In genomic region chr12:122423258-122424165, GRCh38 we compare ENCODE assay signal across 8 cellular contexts. TPM values are rescaled to one million over a fixed set of nuclear protein-coding genes. Genes with fewer than 3 reads are reported as not detected.
DNase-seq lines count a peak whose midpoint lies in the region; ATAC-seq and TF ChIP-seq lines count a peak whose summit lies in the region.

No MANE protein-coding gene starts in this region.

- H3K27me3 ChIP-seq in Peyer's patch: no peaks in the 10 kb centered on the region
- no peaks in the 10 kb centered on the region for H3K27me3 ChIP-seq in colonic mucosa
- no peaks in the 10 kb centered on the region for H3K27me3 ChIP-seq in lower lobe of right lung (ENCODE audit: low read depth)
- no peaks in the 10 kb centered on the region for H3K27me3 ChIP-seq in thoracic aorta (replicated peaks; ENCODE audit: insufficient read depth)

- H3K36me3 ChIP-seq in Peyer's patch (no peaks in the 10 kb centered on the region), colonic mucosa (no peaks in the 10 kb centered on the region), lower lobe of right lung (no peaks in the 10 kb centered on the region), thoracic aorta (no peaks in the 10 kb centered on the region)

- no peak for TF ChIP-seq CTCF in AG09309 (IDR thresholded peaks at IDR 0.05; ENCODE audit: control insufficient read depth, insufficient read depth, low read depth, low read length, missing control alignments)
- TF ChIP-seq CTCF in GM12875 (IDR thresholded peaks at IDR 0.05; ENCODE audit: borderline replicate concordance, insufficient read depth, low read depth, low read length): no peak
- no peak for TF ChIP-seq CTCF in Peyer's patch (IDR thresholded peaks at IDR 0.05)
- no peak for TF ChIP-seq CTCF in colonic mucosa (IDR thresholded peaks at IDR 0.05)
- no peak for TF ChIP-seq CTCF in lower lobe of right lung (IDR thresholded peaks at IDR 0.05)
- no peak for TF ChIP-seq CTCF in thoracic aorta (IDR thresholded peaks at IDR 0.05)

- DNase-seq in AG09309 (ENCODE audit: low read depth) (no peak), Peyer's patch (peak in 2 of 3 donors; percentile 51 to 56), colonic mucosa (peak; percentile 46), lower lobe of right lung (no peak), thoracic aorta (ENCODE audit: low spot score) (no peak), activated gamma-delta T cell (lab: John Stamatoyannopoulos, UW) (no peak)

- H3K9ac ChIP-seq in colonic mucosa (ENCODE audit: low read depth in 2 of 2, low read length in 2 of 2): peak overlapping the region; percentile 79 to 87

- H3K27ac ChIP-seq in Peyer's patch: peak overlapping the region; percentile 25 to 100 (median 84)
- H3K27ac ChIP-seq in colonic mucosa: peak overlapping the region; percentile 66
- peak overlapping the region; percentile 98 for H3K27ac ChIP-seq in lower lobe of right lung
- H3K27ac ChIP-seq in thoracic aorta: peak overlapping the region; percentile 85 to 89

- intact Hi-C loops in colonic mucosa (cut with DNase I): no loop called here
- intact Hi-C loops in lower lobe of right lung (cut with DNase I): no loop called here

- no peak for TF ChIP-seq POLR2A in Peyer's patch (IDR thresholded peaks at IDR 0.05)

- peak overlapping the region; percentile 73 for H3K4me3 ChIP-seq in AG09309 (ENCODE audit: control insufficient read depth, low read depth, low read length)
- peak overlapping the region; percentile 60 for H3K4me3 ChIP-seq in GM12875 (ENCODE audit: low read depth, low read length)
- peak overlapping the region; percentile 45 to 99 (median 96) for H3K4me3 ChIP-seq in Peyer's patch
- peak overlapping the region; percentile 49 for H3K4me3 ChIP-seq in colonic mucosa
- peak overlapping the region; percentile 92 for H3K4me3 ChIP-seq in lower lobe of right lung
- H3K4me3 ChIP-seq in thoracic aorta: peak overlapping the region; percentile 77

- peak; percentile 7 to 25 for ATAC-seq in lower lobe of right lung
- no peak for ATAC-seq in thoracic aorta (ENCODE audit: insufficient number of reproducible peaks, low FRiP score, low read depth)
- ATAC-seq in GM18873 (IDR thresholded peaks at IDR 0.05; ENCODE audit: low FRiP score, unreplicated experiment): no peak

- H3K9me3 ChIP-seq in Peyer's patch (no peaks in the 10 kb centered on the region), colonic mucosa (no peaks in the 10 kb centered on the region), lower lobe of right lung (no peaks in the 10 kb centered on the region), thoracic aorta (no peaks in the 10 kb centered on the region)

- peaks cover 0 to 22% (median 15%) of the 10 kb centered on the region in 4 donors for H3K4me1 ChIP-seq in Peyer's patch
- H3K4me1 ChIP-seq in colonic mucosa: peaks cover 6% of the 10 kb centered on the region
- H3K4me1 ChIP-seq in lower lobe of right lung: peaks cover 31% of the 10 kb centered on the region
- H3K4me1 ChIP-seq in thoracic aorta (ENCODE audit: control insufficient read depth in 1 of 2, low read depth in 2 of 2): peaks cover 15 to 28% of the 10 kb centered on the region in 2 donors

RNA-seq across cellular contexts. Expression of gene CLIP1, which starts 1.0 kb away (rescaled TPM):
- total RNA-seq in Peyer's patch (100 to 1,000 TPM in 1 of 4 donors, 10 to 100 TPM in 3; 55.7 to 167 (median 86.0) TPM), colonic mucosa (10 to 100 TPM; 35.4 to 65.8 TPM), lower lobe of right lung (78.2 TPM), thoracic aorta (100 to 1,000 TPM in 1 of 2 donors, 10 to 100 TPM in 1; 91.2 to 180 TPM)

Comparison
In these comparisons a context has a peak if more than half of its experiments do, and no peak if none do; other contexts are left out.
1. DNase-seq: peak in Peyer's patch (2 of 3) and colonic mucosa (single experiment); none in AG09309 (single experiment), lower lobe of right lung (single experiment), thoracic aorta (single experiment) and activated gamma-delta T cell (single experiment).
2. ATAC-seq: peak in lower lobe of right lung (2 of 2); none in thoracic aorta (single experiment) and GM18873 (single experiment).
3. Peak in every context shown above with its lines, with median percentiles within 50 percentile points of each other: H3K4me3 ChIP-seq and H3K27ac ChIP-seq.